ENCODE assay signal across 16 cellular contexts in the genomic region with DNA sequence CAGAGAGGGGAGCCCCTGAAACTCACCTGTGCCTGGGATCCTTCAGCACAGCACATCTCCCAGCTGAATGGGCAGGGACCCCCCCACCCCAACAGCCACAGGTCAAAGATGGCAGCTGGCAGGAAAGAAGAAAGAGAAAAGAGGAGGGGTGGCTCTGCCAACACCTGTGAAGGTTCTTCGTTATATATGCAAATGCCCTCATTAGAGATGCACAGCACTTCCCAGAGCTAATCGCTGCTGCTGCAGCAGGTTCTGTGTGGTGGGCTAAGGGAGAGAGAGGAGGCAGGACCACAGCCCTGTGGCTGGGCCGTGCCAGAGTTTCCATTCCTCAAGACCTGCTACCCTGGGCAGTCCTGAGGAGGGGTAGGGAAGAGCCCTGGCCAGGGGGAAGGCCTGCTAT. TPM values are rescaled to one million over a fixed set of nuclear protein-coding genes. Genes with fewer than 3 reads are reported as not detected.
A peak's percentile ranks its signal among the peaks of the same experiment; 100 is the strongest.
DNase-seq lines count a peak whose midpoint lies in the region; ATAC-seq, FAIRE-seq and TF ChIP-seq lines count a peak whose summit lies in the region.
"Had no signal": no experiment of that assay in that cellular context is flagged by ENCODE, and none has a peak within 500 bp of the region (broad histone marks: within the 10 kb centered on the region; RNA-seq: fewer than 3 reads in every experiment).

No MANE protein-coding gene starts in this region.

- no peak overlapping the region for H3K14ac ChIP-seq in trophoblast cell (ENCODE audit: low read length)

- H3K27ac ChIP-seq in VCaP (peak overlapping the region; percentile 69; the same call in 1 of the 2 replicates), kidney (ENCODE audit: low read depth in 2 of 2, low read length in 2 of 2) (peak overlapping the region; percentile 59 to 68), trophoblast cell (ENCODE audit: low read depth, low read length) (no peak overlapping the region)
- H3K27ac ChIP-seq: A549 had no signal

- TF ChIP-seq CTCF in VCaP (conservative IDR thresholded peaks at IDR 0.05) (no peak), kidney (IDR thresholded peaks at IDR 0.05; ENCODE audit: borderline replicate concordance, extremely low read depth, insufficient read depth) (no peak)

- H3K9ac ChIP-seq in kidney (ENCODE audit: low read length in 2 of 2) (no peak overlapping the region), trophoblast cell (ENCODE audit: low read length) (no peak overlapping the region)

- H3K23ac ChIP-seq in trophoblast cell (ENCODE audit: low read length), result no peak overlapping the region

- no peak overlapping the region for H3K4ac ChIP-seq in trophoblast cell (ENCODE audit: low read depth, low read length)

- H2BK120ac ChIP-seq in trophoblast cell (ENCODE audit: insufficient read depth, low read length, poor library complexity), result no peak overlapping the region

- no peak overlapping the region for H2AK5ac ChIP-seq in trophoblast cell (ENCODE audit: low read length)

- DNase-seq in NCI-H526 (lab: John Stamatoyannopoulos, UW), result peak; percentile 90 to 92
- no peak for DNase-seq in kidney
- DNase-seq in trophoblast cell, result no peak
- DNase-seq in DMS153 treated with DMSO at 0.1 percent for 48 hours (lab: John Stamatoyannopoulos, UW; ENCODE audit: unreplicated experiment), result no peak
- DNase-seq: BE2C; CD4-positive, alpha-beta memory T cell; DND-41; GDM1; H7 had no signal

- H2BK12ac ChIP-seq in trophoblast cell (ENCODE audit: low read length), result no peak overlapping the region

- FAIRE-seq in kidney (lab: Jason Lieb, UNC), result no peak
- FAIRE-seq: A549, D721Med had no signal

- H3K4me1 ChIP-seq in kidney (ENCODE audit: control insufficient read depth in 1 of 2, insufficient read depth in 1 of 2, low read depth in 1 of 2, low read length in 2 of 2), result peaks cover 8 to 28% of the 10 kb centered on the region in 2 donors
- peaks cover 5% of the 10 kb centered on the region in 2 experiments for H3K4me1 ChIP-seq in trophoblast cell (ENCODE audit: control insufficient read depth in 1 of 2, insufficient read depth in 2 of 2, low read length in 2 of 2)
- H3K4me1 ChIP-seq: A549 had no signal

- no peaks in the 10 kb centered on the region for H3K36me3 ChIP-seq in kidney (ENCODE audit: control insufficient read depth in 1 of 2, insufficient read depth in 2 of 2, low read length in 2 of 2)
- no peaks in the 10 kb centered on the region for H3K36me3 ChIP-seq in trophoblast cell (ENCODE audit: control insufficient read depth in 1 of 2, insufficient read depth in 2 of 2, low read length in 2 of 2)
- H3K36me3 ChIP-seq: BE2C had no signal

- no peak overlapping the region for H4K91ac ChIP-seq in trophoblast cell (ENCODE audit: low read depth, low read length)

- no peaks in the 10 kb centered on the region for H3K27me3 ChIP-seq in trophoblast cell (ENCODE audit: insufficient read depth, low read length)
- H3K27me3 ChIP-seq: BE2C had no signal

- intact Hi-C loops in kidney (cut with DNase I), result no loop called here

- H3K79me2 ChIP-seq in trophoblast cell (ENCODE audit: control insufficient read depth, insufficient read depth, low read length, poor library complexity), result no peaks in the 10 kb centered on the region

- H4K12ac ChIP-seq in trophoblast cell (ENCODE audit: low read depth, low read length), result no peak overlapping the region

- no peak overlapping the region for H2AFZ ChIP-seq in trophoblast cell (ENCODE audit: insufficient read depth, low read length, poor library complexity)

- H3K4me3 ChIP-seq in kidney (ENCODE audit: low read length in 2 of 2), result no peak overlapping the region
- peak overlapping the region; percentile 5 for H3K4me3 ChIP-seq in trophoblast cell (ENCODE audit: low read depth, low read length)
- H3K4me3 ChIP-seq: A549, K562 had no signal

- no peak overlapping the region for H2BK5ac ChIP-seq in trophoblast cell (ENCODE audit: low read depth, low read length, poor library complexity)

- H3K9me3 ChIP-seq in kidney (ENCODE audit: control insufficient read depth in 1 of 2, low read length in 2 of 2) (no peaks in the 10 kb centered on the region), trophoblast cell (ENCODE audit: insufficient read depth, low read depth, low read length) (peaks cover 4% of the 10 kb centered on the region)
- H3K9me3 ChIP-seq: A549, BE2C had no signal

- no CpG with 5 or more reads among the region's 3 CpGs for WGBS in trophoblast cell (ENCODE audit: extremely low coverage, insufficient coverage, insufficient read length)

- no peak overlapping the region for H4K8ac ChIP-seq in trophoblast cell (ENCODE audit: low read depth, low read length)

- H3K79me1 ChIP-seq in trophoblast cell (ENCODE audit: low read length), result no peaks in the 10 kb centered on the region

- no peak for ATAC-seq in HG03135 (IDR thresholded peaks at IDR 0.05; ENCODE audit: unreplicated experiment)
- ATAC-seq in GM21390 (IDR thresholded peaks at IDR 0.05; ENCODE audit: unreplicated experiment), result no peak
- no peak for ATAC-seq in HG03460 (IDR thresholded peaks at IDR 0.05; ENCODE audit: unreplicated experiment)

- no peak overlapping the region for H3K18ac ChIP-seq in trophoblast cell (ENCODE audit: low read length)

- H3K4me2 ChIP-seq in trophoblast cell (ENCODE audit: low read length), result no peak overlapping the region
- H3K4me2 ChIP-seq: A549 had no signal

RNA-seq across cellular contexts. Expression of a gene that starts 28.7 kb away (rescaled TPM):
- 27.6 TPM for total RNA-seq in kidney
- polyA plus RNA-seq in kidney (ENCODE audit: insufficient read depth, low read depth, low replicate concordance), result 68.3 TPM
- 19.5 and 20.5 TPM in 2 replicates for polyA plus RNA-seq in trophoblast cell (2013)

Comparison
In these comparisons a context has a peak if more than half of its experiments do, and no peak if none do; other contexts are left out.
1. DNase-seq: peak in NCI-H526 (2 of 2); none in kidney (single experiment), trophoblast cell (0 of 2) and DMS153 treated with DMSO at 0.1 percent for 48 hours (single experiment).